28 cellular contexts compared by ENCODE assay signal in genomic region chr3:110495201-110495927, GRCh38.
A peak's percentile ranks its signal among the peaks of the same experiment; 100 is the strongest.
DNase-seq lines count a peak whose midpoint lies in the region; ATAC-seq, FAIRE-seq and TF ChIP-seq lines count a peak whose summit lies in the region.
"Had no signal": no experiment of that assay in that cellular context is flagged by ENCODE, and none has a peak within 500 bp of the region (broad histone marks: within the 10 kb centered on the region; RNA-seq: fewer than 3 reads in every experiment).

No MANE protein-coding gene starts in this region.

- H3K36me3 Mint-ChIP-seq in Calu3 (ENCODE audit: insufficient read depth, unreplicated experiment) (no peaks in the 10 kb centered on the region), WTC11 (peaks cover 10% of the 10 kb centered on the region), T-helper 17 cell (ENCODE audit: low read depth) (no peaks in the 10 kb centered on the region)
- H3K36me3 Mint-ChIP-seq: naive B cell had no signal

- TF ChIP-seq CTCF in Calu3 (IDR thresholded peaks at IDR 0.05; ENCODE audit: unreplicated experiment) (no peak), WTC11 (IDR thresholded peaks at IDR 0.05) (no peak), liver (IDR thresholded peaks at IDR 0.05; ENCODE audit: low read depth, low read length, missing input control) (no peak)

- no peak overlapping the region for H3K27ac ChIP-seq in liver (ENCODE audit: low read depth in 1 of 2, low read length in 2 of 2)
- no peak overlapping the region for H3K27ac ChIP-seq in small intestine (ENCODE audit: low read depth in 1 of 2, low read length in 1 of 2)
- H3K27ac ChIP-seq: BLaER1 treated with 17β-estradiol and CSF1 and Interleukin-3, amounts not matched to agents 10 nM and 100 nM; KMS-11; skin epidermis had no signal

- no peak overlapping the region for H3K9ac ChIP-seq in liver (ENCODE audit: low read depth in 1 of 2, low read length in 2 of 2)
- H3K9ac ChIP-seq: BLaER1 treated with 17β-estradiol and CSF1 and Interleukin-3, amounts not matched to agents 10 nM and 100 nM; KMS-11 had no signal

- H3K4me3 Mint-ChIP-seq in Calu3 (ENCODE audit: low read depth, unreplicated experiment) (no peak overlapping the region), WTC11 (no peak overlapping the region), T-helper 17 cell (no peak overlapping the region)
- H3K4me3 Mint-ChIP-seq: activated CD8-positive, alpha-beta T cell treated with anti-CD3 and anti-CD28 coated beads for 36 hours had no signal

- CTCF ChIA-PET in Calu3 (lab: Charles Lee) = interaction anchor here (0.6 kb wide), 1 partner anchor 75 kb away, joined by 6 read pairs; no protein-coding TSS in a partner anchor
- CTCF ChIA-PET in WTC11 (lab: Charles Lee) = interaction anchor here (0.6 to 0.9 kb wide), 2 partner anchors 385 to 511 kb away, joined by 3 to 4 read pairs; no protein-coding TSS in a partner anchor

- H3K9me3 ChIP-seq in liver (ENCODE audit: control insufficient read depth in 4 of 4, low read length in 3 of 4) (no peaks in the 10 kb centered on the region), T-helper 17 cell (ENCODE audit: control insufficient read depth, low read length, poor library complexity, severe bottlenecking) (no peaks in the 10 kb centered on the region), small intestine (ENCODE audit: control insufficient read depth, low read depth) (no peaks in the 10 kb centered on the region)
- H3K9me3 ChIP-seq: BLaER1 treated with 17β-estradiol and CSF1 and Interleukin-3, amounts not matched to agents 10 nM and 100 nM had no signal

- ATAC-seq in WTC11 = peak; percentile 46; the same call in 1 of the 2 replicates
- ATAC-seq in GM21515 (IDR thresholded peaks at IDR 0.05; ENCODE audit: unreplicated experiment) = no peak
- ATAC-seq in GM18520 (IDR thresholded peaks at IDR 0.05; ENCODE audit: unreplicated experiment) = no peak
- no peak for ATAC-seq in T-helper 17 cell
- ATAC-seq: activated CD4-positive, CD25-positive, alpha-beta regulatory T cell treated with anti-CD3 and anti-CD28 coated beads, Interleukin-2, amount 50 U/mL, for 24 hours; activated CD8-positive, alpha-beta T cell treated with anti-CD3 and anti-CD28 coated beads for 36 hours had no signal

- intact Hi-C loops in Calu3 (cut with micrococcal nuclease; ENCODE audit: unreplicated experiment) = no loop called here

- no peak for FAIRE-seq in small intestine (lab: Jason Lieb, UNC)
- FAIRE-seq: HTR-8/SVneo had no signal

- H3K36me3 ChIP-seq in liver (ENCODE audit: control insufficient read depth in 4 of 4, insufficient read depth in 3 of 4, low read depth in 1 of 4, low read length in 3 of 4) (no peaks in the 10 kb centered on the region), small intestine (ENCODE audit: control insufficient read depth in 2 of 2, insufficient read depth in 2 of 2, low read length in 2 of 2) (no peaks in the 10 kb centered on the region)
- H3K36me3 ChIP-seq: BLaER1 treated with 17β-estradiol and CSF1 and Interleukin-3, amounts not matched to agents 10 nM and 100 nM had no signal

- BruUV-seq in Calu3 (replicated peaks; lab: Mats Ljungman, UMichigan) = no TSS peak

- peak; percentile 37 for DNase-seq in Calu3
- peak; percentile 67 for DNase-seq in HT-29 (ENCODE audit: low spot score)
- DNase-seq in WTC11 (ENCODE audit: low spot score) = peak; percentile 18
- no peak for DNase-seq in T-helper 17 cell
- DNase-seq in small intestine = no peak
- DNase-seq: ACHN; activated CD8-positive, alpha-beta T cell treated with anti-CD3 and anti-CD28 coated beads for 36 hours; activated effector memory CD4-positive, alpha-beta T cell treated with anti-CD3 and anti-CD28 coated beads, Interleukin-2, amount 50 U/mL, for 16 hours; activated T-cell treated with anti-CD3 and anti-CD28 coated beads for 4 hours; cerebellar nuclear complex; COR-L47; glutamatergic neuron; kidney glomerular epithelial cell; MV-4-11; naive B cell; NCI-H2171 treated with DMSO at 0.1 percent for 48 hours; NCI-H524 treated with DMSO at 0.1 percent for 48 hours; occipital lobe; stimulated activated CD4-positive, alpha-beta T cell treated with anti-CD3 and anti-CD28 coated beads, Interleukin-2, amount 100 ng/mL, for 24 hours; T1000 had no signal

- H3K27me3 Mint-ChIP-seq in Calu3 (ENCODE audit: unreplicated experiment) = no peaks in the 10 kb centered on the region
- H3K27me3 Mint-ChIP-seq in WTC11 (ENCODE audit: low read depth) = no peaks in the 10 kb centered on the region
- H3K27me3 Mint-ChIP-seq in T-helper 17 cell = peaks cover 4% of the 10 kb centered on the region
- H3K27me3 Mint-ChIP-seq: naive B cell had no signal

- TF ChIP-seq RAD21 in liver (IDR thresholded peaks at IDR 0.05) = peak; percentile 17 to 61

- 78% methylated on average over 9 of the region's 9 CpGs for WGBS in liver
- 74 to 88% (median 77%) methylated on average over 9 of the region's 9 CpGs for WGBS in small intestine, 3 donors

- H3K9me3 Mint-ChIP-seq in Calu3 (ENCODE audit: low read depth, unreplicated experiment) (peaks cover 10% of the 10 kb centered on the region), WTC11 (peaks cover 16% of the 10 kb centered on the region)
- H3K9me3 Mint-ChIP-seq: activated CD8-positive, alpha-beta T cell treated with anti-CD3 and anti-CD28 coated beads for 36 hours had no signal

- H3K27me3 ChIP-seq in liver (ENCODE audit: control insufficient read depth in 4 of 4, insufficient read depth in 4 of 4, low read length in 3 of 4) (no peaks in the 10 kb centered on the region), small intestine (ENCODE audit: control insufficient read depth in 2 of 2, insufficient read depth in 2 of 2, low read length in 2 of 2) (no peaks in the 10 kb centered on the region)
- H3K27me3 ChIP-seq: BLaER1 treated with 17β-estradiol and CSF1 and Interleukin-3, amounts not matched to agents 10 nM and 100 nM had no signal

- H3K4me1 Mint-ChIP-seq in Calu3 (ENCODE audit: low read depth, unreplicated experiment) (no peaks in the 10 kb centered on the region), WTC11 (peaks cover 19% of the 10 kb centered on the region), T-helper 17 cell (no peaks in the 10 kb centered on the region)
- H3K4me1 Mint-ChIP-seq: naive B cell had no signal

- H3K4me3 ChIP-seq in liver (ENCODE audit: low read depth in 1 of 3, low read length in 3 of 3) (no peak overlapping the region), small intestine (ENCODE audit: low read depth in 1 of 2, low read length in 2 of 2) (no peak overlapping the region)
- H3K4me3 ChIP-seq: BLaER1 treated with 17β-estradiol and CSF1 and Interleukin-3, amounts not matched to agents 10 nM and 100 nM; skin epidermis had no signal

- H3K4me1 ChIP-seq in liver (ENCODE audit: control insufficient read depth in 4 of 4, insufficient read depth in 4 of 4, low read length in 3 of 4) (no peaks in the 10 kb centered on the region), small intestine (ENCODE audit: control insufficient read depth in 2 of 2, insufficient read depth in 1 of 2, low read depth in 1 of 2, low read length in 1 of 2) (no peaks in the 10 kb centered on the region)

- POLR2A ChIA-PET in WTC11 (lab: Charles Lee) = interaction anchor here (0.5 kb wide), 1 partner anchor 198 kb away, joined by 3 read pairs; no protein-coding TSS in a partner anchor

- H3K27ac Mint-ChIP-seq in Calu3 (ENCODE audit: unreplicated experiment) = no peak overlapping the region
- H3K27ac Mint-ChIP-seq in WTC11 = no peak overlapping the region
- H3K27ac Mint-ChIP-seq in T-helper 17 cell = no peak overlapping the region
- H3K27ac Mint-ChIP-seq: activated CD8-positive, alpha-beta T cell treated with anti-CD3 and anti-CD28 coated beads for 36 hours; naive B cell had no signal

TF ChIP-seq in liver, 16 proteins besides CTCF, POLR2A, EP300 and RAD21 (continues in another document):
- TF ChIP-seq HNF4A (conservative IDR thresholded peaks at IDR 0.05) (no peak), RXRA (IDR thresholded peaks at IDR 0.05) (no peak), YY1 (IDR thresholded peaks at IDR 0.05) (no peak), NR2F2 (IDR thresholded peaks at IDR 0.05) (no peak), FOXA1 (IDR thresholded peaks at IDR 0.05) (no peak), EGR1 (IDR thresholded peaks at IDR 0.05; ENCODE audit: low read depth in 2 of 2) (no peak), GABPA (IDR thresholded peaks at IDR 0.05 in 1 of 2, conservative IDR thresholded peaks at IDR 0.05 in 1 of 2) (no peak), JUND (IDR thresholded peaks at IDR 0.05) (no peak), FOXA2 (IDR thresholded peaks at IDR 0.05) (no peak), ZBTB33 (IDR thresholded peaks at IDR 0.05) (no peak), ATF3 (IDR thresholded peaks at IDR 0.05) (no peak), HNF4G (IDR thresholded peaks at IDR 0.05) (no peak), MAX (IDR thresholded peaks at IDR 0.05) (no peak)

Comparison
In these comparisons a context has a peak if more than half of its experiments do, and no peak if none do; other contexts are left out.
1. DNase-seq: peak in Calu3 (single experiment), HT-29 (single experiment) and WTC11 (single experiment); none in T-helper 17 cell (0 of 3) and small intestine (single experiment).